In genomic region chr2:46849080-46849715, GRCh38 we compare ENCODE assay signal across 10 cellular contexts.
DNase-seq lines count a peak whose midpoint lies in the region; ATAC-seq and TF ChIP-seq lines count a peak whose summit lies in the region.
"Had no signal": no experiment of that assay in that cellular context is flagged by ENCODE, and none has a peak within 500 bp of the region (broad histone marks: within the 10 kb centered on the region; RNA-seq: fewer than 3 reads in every experiment).

No MANE protein-coding gene starts in this region.

- H3K4me2 ChIP-seq in mammary epithelial cell (ENCODE audit: insufficient read depth, low read depth, low read length) = no peak overlapping the region

- no peak overlapping the region for H2AFZ ChIP-seq in mammary epithelial cell (ENCODE audit: low read depth, low read length)

- intact Hi-C loops in MCF 10A (cut with micrococcal nuclease) = no loop called here
- intact Hi-C loops in mammary epithelial cell (cut with micrococcal nuclease) = no loop called here
- intact Hi-C loops in esophagus muscularis mucosa (cut with DNase I) = no loop called here
- intact Hi-C loops in uterus (cut with DNase I; ENCODE audit: low total_unique reads) = no loop called here

- H3K4me1 ChIP-seq in mammary epithelial cell (ENCODE audit: insufficient read depth, low read length) (peaks cover 72% of the 10 kb centered on the region), esophagus muscularis mucosa (peaks cover 60 to 89% (median 84%) of the 10 kb centered on the region in 4 donors), uterus (peaks cover 36 to 59% of the 10 kb centered on the region in 2 donors)
- H3K4me1 ChIP-seq: HAP-1 had no signal

- no peaks in the 10 kb centered on the region for H3K27me3 Mint-ChIP-seq in MCF 10A (ENCODE audit: insufficient read depth, unreplicated experiment)
- H3K27me3 Mint-ChIP-seq in nephron (ENCODE audit: low read depth) = no peaks in the 10 kb centered on the region
- peaks cover 5% of the 10 kb centered on the region for H3K27me3 Mint-ChIP-seq in glutamatergic neuron (ENCODE audit: unreplicated experiment)

- no TSS peak for BruUV-seq in MCF 10A (replicated peaks; lab: Mats Ljungman, UMichigan)
- BruUV-seq in mammary epithelial cell (replicated peaks; lab: Mats Ljungman, UMichigan) = no TSS peak

- H3K4me3 Mint-ChIP-seq in MCF 10A (ENCODE audit: unreplicated experiment) (no peak overlapping the region), nephron (peak overlapping the region; percentile 44 to 54 (median 53)), glutamatergic neuron (ENCODE audit: unreplicated experiment) (no peak overlapping the region)
- H3K4me3 Mint-ChIP-seq: activated CD8-positive, alpha-beta T cell treated with anti-CD3 and anti-CD28 coated beads, Interleukin-2, amount 10 ng/mL, durations not matched to agents 7 days and 5 days had no signal

- TF ChIP-seq EP300 in esophagus muscularis mucosa (IDR thresholded peaks at IDR 0.05) = no peak

- dilution Hi-C loops in mammary epithelial cell (cut with HindIII; ENCODE audit: low sequenced_read_pairs) = no loop called here

- 56% methylated on average over 7 of the region's 7 CpGs for WGBS in mammary epithelial cell (ENCODE audit: low coverage, missing lambda C conversion rate)
- 43% methylated on average over 7 of the region's 7 CpGs for WGBS in esophagus muscularis mucosa

- POLR2A ChIA-PET in MCF 10A (lab: Yijun Ruan, JAX) = interaction anchor here (1.8 to 3.2 kb wide), 3 partner anchors 11 to 25 kb away, joined by 6 to 31 read pairs (median 7); no protein-coding TSS in a partner anchor

- H3K27ac Mint-ChIP-seq in MCF 10A (ENCODE audit: low read depth, unreplicated experiment) = peak overlapping the region; percentile 70
- peak overlapping the region; percentile 92 to 100 (median 98) for H3K27ac Mint-ChIP-seq in nephron
- no peak overlapping the region for H3K27ac Mint-ChIP-seq in glutamatergic neuron (ENCODE audit: unreplicated experiment)
- H3K27ac Mint-ChIP-seq: activated CD8-positive, alpha-beta T cell treated with anti-CD3 and anti-CD28 coated beads, Interleukin-2, amount 10 ng/mL, durations not matched to agents 7 days and 5 days had no signal

- H3K79me2 ChIP-seq in mammary epithelial cell (ENCODE audit: insufficient read depth, low read length) = no peaks in the 10 kb centered on the region

- H3K27me3 ChIP-seq in mammary epithelial cell (ENCODE audit: insufficient read depth, low read length) (no peaks in the 10 kb centered on the region), esophagus muscularis mucosa (no peaks in the 10 kb centered on the region), uterus (no peaks in the 10 kb centered on the region)

- in situ Hi-C loops in mammary epithelial cell (cut with MboI; ENCODE audit: low sequenced_read_pairs in 2 of 2) = no loop called here

- CTCF ChIA-PET in MCF 10A (lab: Yijun Ruan, JAX) (no interaction called here), mammary epithelial cell (lab: Charles Lee; ENCODE audit: low non-redundant PET) (no interaction called here)

- H3K4me1 Mint-ChIP-seq in MCF 10A (ENCODE audit: insufficient read depth, unreplicated experiment) (peaks cover 62% of the 10 kb centered on the region), nephron (peaks cover 76% of the 10 kb centered on the region), glutamatergic neuron (ENCODE audit: low read depth, unreplicated experiment) (peaks cover 2% of the 10 kb centered on the region)

- TF ChIP-seq POLR2A in esophagus muscularis mucosa (IDR thresholded peaks at IDR 0.05; ENCODE audit: low read depth) (no peak), uterus (IDR thresholded peaks at IDR 0.05) (no peak)

- TF ChIP-seq CTCF in MCF 10A (IDR thresholded peaks at IDR 0.05; ENCODE audit: unreplicated experiment) (no peak), mammary epithelial cell (conservative IDR thresholded peaks at IDR 0.05 in 1 of 2, IDR thresholded peaks at IDR 0.05 in 1 of 2; ENCODE audit: extremely low read depth in 1 of 2, insufficient read depth in 1 of 2, low read depth in 1 of 2, low read length in 2 of 2) (no peak), esophagus muscularis mucosa (IDR thresholded peaks at IDR 0.05) (no peak), nephron (IDR thresholded peaks at IDR 0.05; ENCODE audit: unreplicated experiment in 3 of 3) (no peak), uterus (IDR thresholded peaks at IDR 0.05) (no peak), glutamatergic neuron (IDR thresholded peaks at IDR 0.05; ENCODE audit: partially characterized antibody, unreplicated experiment) (no peak)

- H3K4me3 ChIP-seq in mammary epithelial cell (replicated peaks in 1 of 3; ENCODE audit: insufficient read depth in 1 of 3, low read depth in 2 of 3, low read length in 3 of 3) (no peak overlapping the region), esophagus muscularis mucosa (no peak overlapping the region), uterus (no peak overlapping the region)
- H3K4me3 ChIP-seq: HAP-1 had no signal

- no peak for ATAC-seq in HG03139 (IDR thresholded peaks at IDR 0.05; ENCODE audit: unreplicated experiment)
- ATAC-seq: activated CD8-positive, alpha-beta T cell treated with anti-CD3 and anti-CD28 coated beads, Interleukin-2, amount 10 ng/mL, durations not matched to agents 7 days and 5 days had no signal

- H4K20me1 ChIP-seq in mammary epithelial cell (ENCODE audit: insufficient read depth, low read length) = no peaks in the 10 kb centered on the region

- DNase-seq in MCF 10A (ENCODE audit: unreplicated experiment) (peak; percentile 67), mammary epithelial cell (no peak), esophagus muscularis mucosa (ENCODE audit: extremely low spot score) (no peak), uterus (peak; percentile 73 to 85), glutamatergic neuron (no peak)
- DNase-seq in activated CD4-positive, alpha-beta T cell treated with anti-CD3 and anti-CD28 coated beads for 4 hours = no peak
- DNase-seq: activated CD8-positive, alpha-beta T cell treated with anti-CD3 and anti-CD28 coated beads, Interleukin-2, amount 10 ng/mL, durations not matched to agents 7 days and 5 days had no signal

- H3K9me3 ChIP-seq in mammary epithelial cell (replicated peaks; ENCODE audit: insufficient read depth, low read length) (no peaks in the 10 kb centered on the region), esophagus muscularis mucosa (no peaks in the 10 kb centered on the region), uterus (no peaks in the 10 kb centered on the region)
- H3K9me3 ChIP-seq: HAP-1 had no signal

- no peak overlapping the region for H3K9ac ChIP-seq in mammary epithelial cell (ENCODE audit: insufficient read depth, low read length)

- H3K36me3 Mint-ChIP-seq in MCF 10A (ENCODE audit: insufficient read depth, unreplicated experiment) (no peaks in the 10 kb centered on the region), nephron (ENCODE audit: low read depth) (no peaks in the 10 kb centered on the region), glutamatergic neuron (ENCODE audit: unreplicated experiment) (no peaks in the 10 kb centered on the region)

- no peaks in the 10 kb centered on the region for H3K36me3 ChIP-seq in mammary epithelial cell (ENCODE audit: insufficient read depth, low read length)
- no peaks in the 10 kb centered on the region for H3K36me3 ChIP-seq in esophagus muscularis mucosa
- no peaks in the 10 kb centered on the region for H3K36me3 ChIP-seq in uterus
- H3K36me3 ChIP-seq: HAP-1 had no signal

- no peak overlapping the region for H3K27ac ChIP-seq in mammary epithelial cell (ENCODE audit: insufficient read depth, low read depth, low read length)
- H3K27ac ChIP-seq in esophagus muscularis mucosa (replicated peaks in 1 of 4) = peak overlapping the region; percentile 87 to 95 (median 92)
- H3K27ac ChIP-seq in uterus = peak overlapping the region; percentile 90 to 93

- H3K9me3 Mint-ChIP-seq in MCF 10A (ENCODE audit: unreplicated experiment) (no peaks in the 10 kb centered on the region), nephron (peaks cover 3% of the 10 kb centered on the region), glutamatergic neuron (ENCODE audit: unreplicated experiment) (peaks cover 3% of the 10 kb centered on the region)

Comparison
In these comparisons a context has a peak if more than half of its experiments do, and no peak if none do; other contexts are left out.
1. DNase-seq: peak in MCF 10A (single experiment) and uterus (2 of 2); none in mammary epithelial cell (single experiment), esophagus muscularis mucosa (single experiment), glutamatergic neuron (single experiment) and activated CD4-positive, alpha-beta T cell treated with anti-CD3 and anti-CD28 coated beads for 4 hours (0 of 2).
2. H3K4me3 Mint-ChIP-seq: peak in nephron (3 of 3); none in MCF 10A (single experiment) and glutamatergic neuron (single experiment).